23 cellular contexts compared by ENCODE assay signal in genomic region chr22:40572976-40573375, GRCh38.
DNase-seq lines count a peak whose midpoint lies in the region; ATAC-seq and TF ChIP-seq lines count a peak whose summit lies in the region.
"Had no signal": no experiment of that assay in that cellular context is flagged by ENCODE, and none has a peak within 500 bp of the region (broad histone marks: within the 10 kb centered on the region; RNA-seq: fewer than 3 reads in every experiment).

No MANE protein-coding gene starts in this region.

- peak overlapping the region; percentile 79 for H3K27ac Mint-ChIP-seq in WTC11
- H3K27ac Mint-ChIP-seq in stimulated activated memory B cell treated with anti-CD40 and anti-IgM and Interleukin-4, amounts not matched to agents 10 μg/mL and 1 μg/mL and 100 μg/mL, for 72 hours, result peak overlapping the region; percentile 33
- H3K27ac Mint-ChIP-seq: H9; stimulated activated naive B cell treated with anti-CD40 and anti-IgM and Interleukin-4, amounts not matched to agents 10 μg/mL and 1 μg/mL and 100 μg/mL, for 72 hours had no signal

- H3K79me1 ChIP-seq in IMR-90 (ENCODE audit: low read depth in 1 of 2, low read length in 2 of 2), result peaks cover 38 to 84% of the 10 kb centered on the region in 2 experiments

- TF ChIP-seq RAD21 in IMR-90 (IDR thresholded peaks at IDR 0.05; ENCODE audit: low read length), result no peak

- no peak overlapping the region for H3K14ac ChIP-seq in IMR-90 (replicated peaks; ENCODE audit: low read depth, low read length)

- H2AK9ac ChIP-seq in IMR-90 (replicated peaks; ENCODE audit: low read depth, low read length, poor library complexity), result no peak overlapping the region

- no peak overlapping the region for H4K91ac ChIP-seq in IMR-90 (ENCODE audit: insufficient read depth, low read depth, low read length)

- no peak overlapping the region for H2BK20ac ChIP-seq in IMR-90 (ENCODE audit: low read depth, low read length)

- no peak overlapping the region for H4K8ac ChIP-seq in IMR-90 (ENCODE audit: low read depth in 2 of 2, low read length in 2 of 2)

- intact Hi-C loops in IMR-90 (cut with micrococcal nuclease), result no loop called here

- dilution Hi-C loops in IMR-90 (cut with HindIII; ENCODE audit: low sequenced_read_pairs, unreplicated experiment), result no loop called here

- no peak overlapping the region for H4K5ac ChIP-seq in IMR-90 (ENCODE audit: low read depth, low read length)

- no peak overlapping the region for H2BK15ac ChIP-seq in IMR-90 (ENCODE audit: low read depth, low read length)

- H3K27ac ChIP-seq in IMR-90 (ENCODE audit: insufficient read depth, low read length), result no peak overlapping the region
- H3K27ac ChIP-seq: brain microvascular endothelial cell, KMS-11, parathyroid adenoma, sigmoid colon had no signal

- H3K4me2 ChIP-seq in IMR-90 (ENCODE audit: low read depth, low read length), result no peak overlapping the region
- H3K4me2 ChIP-seq: KMS-11 had no signal

- H3K36me3 Mint-ChIP-seq in WTC11, result peaks cover 34% of the 10 kb centered on the region
- H3K36me3 Mint-ChIP-seq in stimulated activated memory B cell treated with anti-CD40 and anti-IgM and Interleukin-4, amounts not matched to agents 10 μg/mL and 1 μg/mL and 100 μg/mL, for 72 hours, result peaks cover 38% of the 10 kb centered on the region

- H2AFZ ChIP-seq in IMR-90 (replicated peaks; ENCODE audit: low read length, poor library complexity), result no peak overlapping the region
- H2AFZ ChIP-seq: parathyroid adenoma had no signal

- no peaks in the 10 kb centered on the region for H3K27me3 ChIP-seq in IMR-90 (ENCODE audit: control insufficient read depth, insufficient read depth, low read length)
- H3K27me3 ChIP-seq: brain microvascular endothelial cell, sigmoid colon, tibial nerve had no signal

- H2BK120ac ChIP-seq in IMR-90 (ENCODE audit: low read depth, low read length), result no peak overlapping the region

- TF ChIP-seq CTCF in IMR-90 (conservative IDR thresholded peaks at IDR 0.05; ENCODE audit: low read depth, low read length), result no peak
- no peak for TF ChIP-seq CTCF in WTC11 (IDR thresholded peaks at IDR 0.05)
- no peak for TF ChIP-seq CTCF in fibroblast of pulmonary artery (IDR thresholded peaks at IDR 0.05; ENCODE audit: low read length, missing control alignments)

- in situ Hi-C loops in IMR-90 (cut with MboI; ENCODE audit: low sequenced_read_pairs), result no loop called here

- BruUV-seq in IMR-90 (replicated peaks; lab: Mats Ljungman, UMichigan), result no TSS peak

- no peaks in the 10 kb centered on the region for H3K27me3 Mint-ChIP-seq in WTC11 (ENCODE audit: low read depth)
- H3K27me3 Mint-ChIP-seq in stimulated activated memory B cell treated with anti-CD40 and anti-IgM and Interleukin-4, amounts not matched to agents 10 μg/mL and 1 μg/mL and 100 μg/mL, for 72 hours, result no peaks in the 10 kb centered on the region
- H3K27me3 Mint-ChIP-seq: naive thymus-derived CD4-positive, alpha-beta T cell; stimulated activated naive B cell treated with anti-CD40 and anti-IgM and Interleukin-4, amounts not matched to agents 10 μg/mL and 1 μg/mL and 100 μg/mL, for 72 hours had no signal

- POLR2A ChIA-PET in IMR-90 (lab: Charles Lee; ENCODE audit: unreplicated experiment) (no interaction called here), WTC11 (lab: Charles Lee) (no interaction called here)

- peaks cover 3% of the 10 kb centered on the region; the same call in 1 of the 2 replicates for H3K4me1 ChIP-seq in IMR-90 (ENCODE audit: control insufficient read depth, insufficient read depth, low read length)
- H3K4me1 ChIP-seq: parathyroid adenoma had no signal

- H3K9me3 ChIP-seq in IMR-90 (ENCODE audit: control insufficient read depth, insufficient read depth, low read length), result no peaks in the 10 kb centered on the region

- H3K4me3 ChIP-seq in IMR-90 (ENCODE audit: insufficient read depth, low read depth, low read length) (no peak overlapping the region), fibroblast of pulmonary artery (replicated peaks; ENCODE audit: low read depth, low read length) (no peak overlapping the region)
- H3K4me3 ChIP-seq: sigmoid colon, tibial nerve had no signal

- no peak overlapping the region for H2AK5ac ChIP-seq in IMR-90 (ENCODE audit: low read depth, low read length)

- peaks cover 28% of the 10 kb centered on the region for H3K9me3 Mint-ChIP-seq in WTC11
- peaks cover 7% of the 10 kb centered on the region for H3K9me3 Mint-ChIP-seq in stimulated activated memory B cell treated with anti-CD40 and anti-IgM and Interleukin-4, amounts not matched to agents 10 μg/mL and 1 μg/mL and 100 μg/mL, for 72 hours

- DNase-seq in IMR-90 (no peak), WTC11 (ENCODE audit: low spot score) (no peak), fibroblast of pulmonary artery (ENCODE audit: low read depth) (peak; percentile 47), HUDEP-2 (lab: John Stamatoyannopoulos, UW; ENCODE audit: unreplicated experiment in 76 of 76) (no peak)
- no peak for DNase-seq in stimulated activated CD4-positive, alpha-beta T cell treated with anti-CD3 and anti-CD28 coated beads, Interleukin-2, amount 100 ng/mL, for 48 hours
- DNase-seq: activated CD4-positive, alpha-beta T cell treated with anti-CD3 and anti-CD28 coated beads for 48 hours; AML-193; brain microvascular endothelial cell; cortex of kidney; DND-41; H9; kidney; mesendoderm; naive thymus-derived CD4-positive, alpha-beta T cell; NCI-H2171 treated with DMSO at 0.1 percent for 48 hours; SIG-M5; sigmoid colon; stimulated activated naive B cell treated with anti-CD40 and anti-IgM and Interleukin-4, amounts not matched to agents 10 μg/mL and 1 μg/mL and 100 μg/mL, for 72 hours had no signal

- H3K4me1 Mint-ChIP-seq in WTC11, result 0 out of 2 replicates have a peak, but pooled peaks cover 4% of the 10 kb centered on the region
- H3K4me1 Mint-ChIP-seq in stimulated activated memory B cell treated with anti-CD40 and anti-IgM and Interleukin-4, amounts not matched to agents 10 μg/mL and 1 μg/mL and 100 μg/mL, for 72 hours, result peaks cover 18% of the 10 kb centered on the region

- H3K4ac ChIP-seq in IMR-90 (ENCODE audit: low read depth, low read length), result no peak overlapping the region

- no CpG with 5 or more reads among the region's 2 CpGs for WGBS in IMR-90 (ENCODE audit: extremely low coverage in 2 of 2, insufficient read length in 1 of 2), 2 experiments

- peaks cover 1% of the 10 kb centered on the region; the same call in 1 of the 2 replicates for H3K36me3 ChIP-seq in IMR-90 (ENCODE audit: control insufficient read depth, insufficient read depth, low read length)
- H3K36me3 ChIP-seq: brain microvascular endothelial cell, sigmoid colon had no signal

- H4K20me1 ChIP-seq in IMR-90 (ENCODE audit: insufficient read depth, low read length), result peaks cover 40% of the 10 kb centered on the region

- H3K9ac ChIP-seq in IMR-90 (ENCODE audit: low read depth, low read length), result no peak overlapping the region
- H3K9ac ChIP-seq: KMS-11, parathyroid adenoma had no signal

- no peak for ATAC-seq in IMR-90 (ENCODE audit: low read depth)
- ATAC-seq in WTC11, result no peak
- no peak for ATAC-seq in stimulated activated memory B cell treated with anti-CD40 and anti-IgM and Interleukin-4, amounts not matched to agents 10 μg/mL and 1 μg/mL and 100 μg/mL, for 72 hours
- ATAC-seq in HG03354 (IDR thresholded peaks at IDR 0.05; ENCODE audit: poor library complexity, severe bottlenecking, unreplicated experiment), result no peak
- ATAC-seq: naive thymus-derived CD4-positive, alpha-beta T cell; stimulated activated naive B cell treated with anti-CD40 and anti-IgM and Interleukin-4, amounts not matched to agents 10 μg/mL and 1 μg/mL and 100 μg/mL, for 72 hours had no signal

- no peak overlapping the region for H3K4me3 Mint-ChIP-seq in WTC11
- H3K4me3 Mint-ChIP-seq in stimulated activated memory B cell treated with anti-CD40 and anti-IgM and Interleukin-4, amounts not matched to agents 10 μg/mL and 1 μg/mL and 100 μg/mL, for 72 hours, result no peak overlapping the region
- H3K4me3 Mint-ChIP-seq: H9; naive thymus-derived CD4-positive, alpha-beta T cell; stimulated activated naive B cell treated with anti-CD40 and anti-IgM and Interleukin-4, amounts not matched to agents 10 μg/mL and 1 μg/mL and 100 μg/mL, for 72 hours had no signal

- no peak overlapping the region for H3K18ac ChIP-seq in IMR-90 (ENCODE audit: low read depth, low read length)

- TF ChIP-seq POLR2A in IMR-90 (IDR thresholded peaks at IDR 0.05; ENCODE audit: low read depth, low read length), result no peak

- no peak overlapping the region for H3K56ac ChIP-seq in IMR-90 (ENCODE audit: extremely low read depth, insufficient read depth, low read length)

- no peak overlapping the region for H3K23ac ChIP-seq in IMR-90 (ENCODE audit: low read depth, low read length)

- CTCF ChIA-PET in IMR-90 (lab: Yijun Ruan, JAX) (interaction anchor here (0.6 kb wide), 1 partner anchor 85 kb away, joined by 5 read pairs; no protein-coding TSS in a partner anchor), WTC11 (lab: Charles Lee) (no interaction called here)

- no peak overlapping the region for H2BK5ac ChIP-seq in IMR-90 (ENCODE audit: low read depth, low read length, poor library complexity, severe bottlenecking)

- peaks cover 10% of the 10 kb centered on the region for H3K9me1 ChIP-seq in IMR-90 (ENCODE audit: insufficient read depth, low read length)

TF ChIP-seq in IMR-90, 13 proteins besides CTCF, POLR2A, EP300 and RAD21:
- peak; percentile 80 for TF ChIP-seq CEBPB (IDR thresholded peaks at IDR 0.05; ENCODE audit: low read depth, low read length)
- TF ChIP-seq MAZ (IDR thresholded peaks at IDR 0.05; ENCODE audit: borderline replicate concordance, low read depth, low read length), result no peak

TF ChIP-seq in WTC11, 78 proteins besides CTCF, POLR2A, EP300 and RAD21 (continues in another document):
- no peak for TF ChIP-seq GABPB1 (CRISPR knock-in tag; IDR thresholded peaks at IDR 0.05)
